Comparison of ENCODE assay signal across 26 cellular contexts in the genomic region with DNA sequence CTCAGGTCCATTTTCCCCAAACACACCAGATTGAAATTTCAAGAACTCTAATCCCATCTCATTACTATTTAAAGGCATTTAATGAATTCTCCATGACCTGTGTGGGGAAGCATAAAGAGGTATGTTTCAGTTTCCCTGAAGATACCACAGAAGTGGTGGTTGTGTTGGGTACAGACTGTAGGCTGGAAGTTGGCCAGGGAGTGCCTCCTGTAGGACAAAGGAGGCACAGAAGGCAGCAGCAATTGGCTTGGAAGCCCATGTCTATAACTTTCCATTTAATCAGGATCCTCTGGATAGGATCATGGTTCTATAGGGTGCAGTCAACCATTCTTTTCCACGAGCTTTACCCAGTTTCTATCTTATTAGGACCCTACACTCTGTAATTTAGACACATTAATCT. TPM values are rescaled to one million over a fixed set of nuclear protein-coding genes. Genes with fewer than 3 reads are reported as not detected.
DNase-seq lines count a peak whose midpoint lies in the region; ATAC-seq, FAIRE-seq and TF ChIP-seq lines count a peak whose summit lies in the region.
"Had no signal": no experiment of that assay in that cellular context is flagged by ENCODE, and none has a peak within 500 bp of the region (broad histone marks: within the 10 kb centered on the region; RNA-seq: fewer than 3 reads in every experiment).

No MANE protein-coding gene starts in this region.

- no peaks in the 10 kb centered on the region for H3K4me1 ChIP-seq in MM.1S (ENCODE audit: low read length)
- H3K4me1 ChIP-seq in H1 (replicated peaks in 1 of 4; ENCODE audit: control insufficient read depth in 3 of 4, insufficient read depth in 4 of 4, low read length in 3 of 4): no peaks in the 10 kb centered on the region
- peaks cover 5% of the 10 kb centered on the region for H3K4me1 ChIP-seq in neural progenitor cell
- H3K4me1 ChIP-seq in upper lobe of left lung: no peaks in the 10 kb centered on the region
- H3K4me1 ChIP-seq: spleen, suprapubic skin had no signal

- no peaks in the 10 kb centered on the region for H3K9me3 ChIP-seq in MM.1S (replicated peaks; ENCODE audit: insufficient read depth, low read length)
- no peaks in the 10 kb centered on the region for H3K9me3 ChIP-seq in H1 (ENCODE audit: insufficient read depth in 2 of 2, low read depth in 1 of 2, low read length in 1 of 2)
- no peaks in the 10 kb centered on the region for H3K9me3 ChIP-seq in neural progenitor cell (ENCODE audit: low read depth)
- H3K9me3 ChIP-seq in upper lobe of left lung: no peaks in the 10 kb centered on the region
- H3K9me3 ChIP-seq: MG63, suprapubic skin had no signal

- POLR2A ChIA-PET in H1 (lab: Charles Lee; ENCODE audit: partially characterized antibody): no interaction called here

- no peak overlapping the region for H4K5ac ChIP-seq in H1 (ENCODE audit: insufficient read length, low read depth, low read length)

- TF ChIP-seq CTCF in MM.1S (IDR thresholded peaks at IDR 0.05; ENCODE audit: low read length) (peak; percentile 40), H1 (IDR thresholded peaks at IDR 0.05; ENCODE audit: control extremely low read depth in 1 of 3, insufficient read depth in 1 of 3, low read depth in 1 of 3, low read length in 3 of 3) (peak; percentile 49 to 57 (median 53)), neural progenitor cell (IDR thresholded peaks at IDR 0.05) (peak; percentile 4), D721Med (IDR thresholded peaks at IDR 0.05; ENCODE audit: insufficient read depth, missing control alignments) (no peak), upper lobe of left lung (IDR thresholded peaks at IDR 0.05) (no peak)

- H3K27me3 Mint-ChIP-seq in neural progenitor cell (ENCODE audit: insufficient read depth, low read depth): peaks cover 2% of the 10 kb centered on the region
- H3K27me3 Mint-ChIP-seq: B cell; stimulated activated naive B cell treated with anti-CD40 and anti-IgM and Interleukin-4, amounts not matched to agents 10 μg/mL and 1 μg/mL and 100 μg/mL, for 72 hours had no signal

- no peaks in the 10 kb centered on the region for H3K9me3 Mint-ChIP-seq in neural progenitor cell
- H3K9me3 Mint-ChIP-seq: activated naive CD4-positive, alpha-beta T cell treated with anti-CD3 and anti-CD28 coated beads, Interleukin-2, amount 50 U/mL, for 72 hours; activated T-helper 1 cell treated with anti-CD3 and anti-CD28 coated beads, Interleukin-12 subunit alpha, Interleukin-12 subunit beta, Interleukin-2, Interleukin-4 antibody, amounts not matched to agents 30 ng/mL and 10 ng/mL and 1 ng/mL, durations not matched to agents 14 hours and 24 hours and 36 hours had no signal

- no peak overlapping the region for H2BK5ac ChIP-seq in H1 (ENCODE audit: low read depth, low read length)

- H3K9me2 ChIP-seq in MM.1S (replicated peaks; ENCODE audit: insufficient read depth, low read length): no peaks in the 10 kb centered on the region

- no peak overlapping the region for H4K91ac ChIP-seq in H1 (replicated peaks; ENCODE audit: insufficient read length, low read length)

- CTCF ChIA-PET in H1 (lab: Charles Lee; ENCODE audit: partially characterized antibody): interaction anchor here (0.7 to 1.6 kb wide), 9 partner anchors 11 to 123 kb away, joined by 3 to 5 read pairs (median 4); a partner anchor contains a TSS

- ATAC-seq in esophagus mucosa: no peak
- ATAC-seq in upper lobe of left lung (ENCODE audit: low FRiP score in 2 of 2): no peak
- ATAC-seq: activated naive CD4-positive, alpha-beta T cell treated with anti-CD3 and anti-CD28 coated beads, Interleukin-2, amount 50 U/mL, for 72 hours; naive thymus-derived CD4-positive, alpha-beta T cell; stimulated activated naive B cell treated with anti-CD40 and anti-IgM and Interleukin-4, amounts not matched to agents 10 μg/mL and 1 μg/mL and 100 μg/mL, for 72 hours had no signal

- TF ChIP-seq POLR2A in H1 (IDR thresholded peaks at IDR 0.05; ENCODE audit: control extremely low read depth in 1 of 2, low read depth in 2 of 2, low read length in 2 of 2) (no peak), upper lobe of left lung (IDR thresholded peaks at IDR 0.05) (no peak)

- no peak overlapping the region for H2BK20ac ChIP-seq in H1 (ENCODE audit: low read length)

- H3F3A ChIP-seq in MM.1S (ENCODE audit: insufficient read depth, low read length) (no peaks in the 10 kb centered on the region), neural progenitor cell (ENCODE audit: low read depth) (no peaks in the 10 kb centered on the region)

- H3K36me3 Mint-ChIP-seq in neural progenitor cell: no peaks in the 10 kb centered on the region
- H3K36me3 Mint-ChIP-seq: activated naive CD4-positive, alpha-beta T cell treated with anti-CD3 and anti-CD28 coated beads, Interleukin-2, amount 50 U/mL, for 72 hours; naive thymus-derived CD4-positive, alpha-beta T cell had no signal

- no peak overlapping the region for H3K4me3 Mint-ChIP-seq in neural progenitor cell
- H3K4me3 Mint-ChIP-seq: activated T-helper 1 cell treated with anti-CD3 and anti-CD28 coated beads, Interleukin-12 subunit alpha, Interleukin-12 subunit beta, Interleukin-2, Interleukin-4 antibody, amounts not matched to agents 30 ng/mL and 10 ng/mL and 1 ng/mL, durations not matched to agents 14 hours and 24 hours and 36 hours; B cell; naive thymus-derived CD4-positive, alpha-beta T cell; stimulated activated naive B cell treated with anti-CD40 and anti-IgM and Interleukin-4, amounts not matched to agents 10 μg/mL and 1 μg/mL and 100 μg/mL, for 72 hours had no signal

- no peak overlapping the region for H3K18ac ChIP-seq in H1 (ENCODE audit: extremely low read depth, low read length)

- H3K79me2 ChIP-seq in MM.1S (ENCODE audit: low read length): no peaks in the 10 kb centered on the region
- H3K79me2 ChIP-seq in H1 (ENCODE audit: control insufficient read depth in 1 of 2, insufficient read depth in 2 of 2, low read length in 2 of 2): no peaks in the 10 kb centered on the region
- no peaks in the 10 kb centered on the region for H3K79me2 ChIP-seq in neural progenitor cell (ENCODE audit: low read depth)

- H3K27me3 ChIP-seq in MM.1S (replicated peaks; ENCODE audit: insufficient read depth, low read length): no peaks in the 10 kb centered on the region
- H3K27me3 ChIP-seq in H1 (replicated peaks in 1 of 4; ENCODE audit: control insufficient read depth in 3 of 4, extremely low read depth in 1 of 4, insufficient read depth in 3 of 4, low read length in 3 of 4): no peaks in the 10 kb centered on the region
- no peaks in the 10 kb centered on the region for H3K27me3 ChIP-seq in neural progenitor cell
- H3K27me3 ChIP-seq in upper lobe of left lung: no peaks in the 10 kb centered on the region
- H3K27me3 ChIP-seq: cardiac muscle cell, MG63, spleen had no signal

- no peak overlapping the region for H4K8ac ChIP-seq in H1 (ENCODE audit: extremely low read depth, insufficient read depth, low read length)

- H3K27ac Mint-ChIP-seq in neural progenitor cell: no peak overlapping the region
- H3K27ac Mint-ChIP-seq: activated naive CD4-positive, alpha-beta T cell treated with anti-CD3 and anti-CD28 coated beads, Interleukin-2, amount 50 U/mL, for 72 hours; activated T-helper 1 cell treated with anti-CD3 and anti-CD28 coated beads, Interleukin-12 subunit alpha, Interleukin-12 subunit beta, Interleukin-2, Interleukin-4 antibody, amounts not matched to agents 30 ng/mL and 10 ng/mL and 1 ng/mL, durations not matched to agents 14 hours and 24 hours and 36 hours; B cell; naive thymus-derived CD4-positive, alpha-beta T cell; stimulated activated naive B cell treated with anti-CD40 and anti-IgM and Interleukin-4, amounts not matched to agents 10 μg/mL and 1 μg/mL and 100 μg/mL, for 72 hours had no signal

- no peak overlapping the region for H3K23ac ChIP-seq in H1 (ENCODE audit: insufficient read length)

- no peak overlapping the region for H2AK5ac ChIP-seq in H1 (ENCODE audit: low read depth, low read length)

- H2AFZ ChIP-seq in MM.1S (ENCODE audit: low read length) (no peak overlapping the region), H1 (ENCODE audit: low read length) (no peak overlapping the region), neural progenitor cell (replicated peaks) (no peak overlapping the region)

- peak; percentile 57 to 72 for TF ChIP-seq RAD21 in H1 (IDR thresholded peaks at IDR 0.05 in 1 of 2, conservative IDR thresholded peaks at IDR 0.05 in 1 of 2; ENCODE audit: low read depth in 2 of 2, low read length in 2 of 2)

- no peak overlapping the region for H3K4ac ChIP-seq in H1 (replicated peaks; ENCODE audit: insufficient read length, low read depth, low read length)

- no peak overlapping the region for H3K14ac ChIP-seq in H1 (ENCODE audit: insufficient read length)

- no peaks in the 10 kb centered on the region for H3K4me1 Mint-ChIP-seq in neural progenitor cell
- H3K4me1 Mint-ChIP-seq: B cell; naive thymus-derived CD4-positive, alpha-beta T cell had no signal

- no peak overlapping the region for H3K56ac ChIP-seq in H1 (replicated peaks; ENCODE audit: insufficient read length, low read depth, low read length)

- no peak overlapping the region for H2BK12ac ChIP-seq in H1 (ENCODE audit: low read depth, low read length)

- no peak overlapping the region for H3K27ac ChIP-seq in MM.1S (ENCODE audit: low read length)
- no peak overlapping the region for H3K27ac ChIP-seq in H1 (ENCODE audit: low read depth, low read length)
- no peak overlapping the region for H3K27ac ChIP-seq in neural progenitor cell
- no peak overlapping the region for H3K27ac ChIP-seq in upper lobe of left lung
- H3K27ac ChIP-seq: cardiac muscle cell, spleen, suprapubic skin, VCaP had no signal

- WGBS in H1 (ENCODE audit: extremely low coverage in 1 of 2, insufficient coverage in 1 of 2, insufficient read length in 1 of 2, insufficient replicate concordance in 2 of 2, low coverage in 1 of 2, low lambda C conversion rate in 2 of 2, missing lambda C conversion rate in 1 of 2), 2 experiments: 81% methylated on average over 1 of the region's 1 CpG; no CpG with 5 or more reads in 1 of the 2 experiments
- WGBS in upper lobe of left lung, 2 donors: 76 to 90% methylated on average over 1 of the region's 1 CpG

- FAIRE-seq in H1 (lab: Jason Lieb, UNC) (no peak), D721Med (lab: Jason Lieb, UNC) (no peak)
- FAIRE-seq: A204.1, endometrium had no signal

- DNase-seq in NCI-H82 (lab: John Stamatoyannopoulos, UW): peak; percentile 6
- no peak for DNase-seq in NCI-H82 treated with DMSO at 0.1 percent for 48 hours (lab: John Stamatoyannopoulos, UW; ENCODE audit: unreplicated experiment)
- DNase-seq in MM.1S: peak; percentile 17
- DNase-seq in H1 (ENCODE audit: low read depth in 1 of 2, low spot score in 2 of 2): no peak
- no peak for DNase-seq in neural progenitor cell (ENCODE audit: low spot score)
- no peak for DNase-seq in D721Med (ENCODE audit: insufficient read length, low spot score)
- no peak for DNase-seq in upper lobe of left lung
- DNase-seq: activated CD4-positive, alpha-beta T cell treated with anti-CD3 and anti-CD28 coated beads, Interleukin-2, amount 50 U/mL, for 1 hour; anterior cingulate cortex; KBM-7; MG63; naive thymus-derived CD4-positive, alpha-beta T cell; NCI-H1436; retina; stimulated activated CD4-positive, alpha-beta T cell treated with anti-CD3 and anti-CD28 coated beads, Interleukin-4, amount 100 ng/mL, for 1 hour; stimulated activated naive B cell treated with anti-CD40 and anti-IgM and Interleukin-4, amounts not matched to agents 10 μg/mL and 1 μg/mL and 100 μg/mL, for 72 hours had no signal

- H3K4me2 ChIP-seq in MM.1S (ENCODE audit: low read depth, low read length) (no peak overlapping the region), H1 (ENCODE audit: insufficient read depth in 1 of 2, low read depth in 2 of 2, low read length in 2 of 2) (no peak overlapping the region), neural progenitor cell (no peak overlapping the region)

- H4K20me1 ChIP-seq in MM.1S (ENCODE audit: insufficient read depth, low read length) (no peaks in the 10 kb centered on the region), H1 (replicated peaks in 1 of 2; ENCODE audit: control insufficient read depth in 1 of 2, insufficient read depth in 2 of 2, low read length in 2 of 2) (no peaks in the 10 kb centered on the region), neural progenitor cell (ENCODE audit: low read depth) (no peaks in the 10 kb centered on the region)

- no peak overlapping the region for H2BK120ac ChIP-seq in H1 (replicated peaks; ENCODE audit: low read depth, low read length)

- H2BK15ac ChIP-seq in H1 (ENCODE audit: low read length): no peak overlapping the region

- H3K9ac ChIP-seq in MM.1S (ENCODE audit: low read length) (no peak overlapping the region), H1 (replicated peaks in 1 of 4; ENCODE audit: extremely low read depth in 1 of 4, low read depth in 3 of 4, low read length in 3 of 4) (no peak overlapping the region), neural progenitor cell (no peak overlapping the region)

- H3K79me1 ChIP-seq in H1 (ENCODE audit: low read depth, low read length): no peaks in the 10 kb centered on the region

- no peaks in the 10 kb centered on the region for H3K36me3 ChIP-seq in MM.1S (replicated peaks; ENCODE audit: insufficient read depth, low read length)
- no peaks in the 10 kb centered on the region for H3K36me3 ChIP-seq in H1 (ENCODE audit: control insufficient read depth in 2 of 4, insufficient read depth in 4 of 4, low read length in 3 of 4)
- no peaks in the 10 kb centered on the region for H3K36me3 ChIP-seq in neural progenitor cell
- no peaks in the 10 kb centered on the region for H3K36me3 ChIP-seq in upper lobe of left lung
- H3K36me3 ChIP-seq: cardiac muscle cell, MG63, spleen, suprapubic skin had no signal

- H3K4me3 ChIP-seq in MM.1S (ENCODE audit: low read length) (no peak overlapping the region), H1 (ENCODE audit: extremely low read depth in 1 of 4, insufficient read depth in 2 of 4, low read depth in 3 of 4, low read length in 4 of 4) (no peak overlapping the region), neural progenitor cell (no peak overlapping the region), upper lobe of left lung (no peak overlapping the region)
- H3K4me3 ChIP-seq: cardiac muscle cell, MG63, spleen, suprapubic skin had no signal

- TF ChIP-seq EP300 in H1 (IDR thresholded peaks at IDR 0.05; ENCODE audit: borderline replicate concordance in 1 of 2, low read depth in 2 of 2, low read length in 2 of 2) (no peak), upper lobe of left lung (IDR thresholded peaks at IDR 0.05) (no peak)

- H3K23me2 ChIP-seq in H1 (ENCODE audit: low read depth, low read length): no peaks in the 10 kb centered on the region

RNA-seq across cellular contexts. Expression of a gene that starts 8.6 kb away (rescaled TPM):
- 29.7 and 31.7 TPM in 2 replicates for total RNA-seq in H1 (2021; fragmentation: NEBNext Ultra II Directional; extraction: Animal tissue kit (Norgen Biotek cat#: 25700))
- polyA plus RNA-seq in H1 (2011; rRNA removed): 12.6 and 20.6 TPM in 2 replicates
- 26.0 TPM for polyA plus RNA-seq in H1 (2011; cell fraction: cytosol; rRNA removed)
- 9.0 TPM for polyA plus RNA-seq in H1 (2011; cell fraction: nucleus; rRNA removed)
- 16.6 to 21.6 TPM (median 19.9 TPM) in 4 replicates for polyA plus RNA-seq in H1 (2012, experiment 1 of 2)
- 7.4 TPM for polyA plus RNA-seq in H1 (2012, experiment 2 of 2)
- polyA plus RNA-seq in H1 (2013, experiment 1 of 2): 27.3 TPM
- polyA plus RNA-seq in H1 (2013, experiment 2 of 2): 26.0 TPM
- polyA minus RNA-seq in H1 (2011; rRNA and poly(A)+ RNA removed): 7.0 and 7.2 TPM in 2 replicates
- polyA minus RNA-seq in H1 (2011; cell fraction: cytosol; rRNA and poly(A)+ RNA removed): 10.2 TPM
- polyA minus RNA-seq in H1 (2011; cell fraction: nucleus; rRNA and poly(A)+ RNA removed): 8.7 TPM
- total RNA-seq in neural progenitor cell (ENCODE audit: low replicate concordance): 43.8 and 60.7 TPM in 2 replicates
- total RNA-seq in esophagus mucosa: 12.2 TPM
- total RNA-seq in upper lobe of left lung: 10 to 100 TPM; 11.7 to 39.2 (median 21.1) TPM

Comparison
In these comparisons a context has a peak if more than half of its experiments do, and no peak if none do; other contexts are left out.
1. DNase-seq: peak in NCI-H82 (single experiment) and MM.1S (single experiment); none in NCI-H82 treated with DMSO at 0.1 percent for 48 hours (single experiment), H1 (0 of 2), neural progenitor cell (single experiment), D721Med (single experiment) and upper lobe of left lung (0 of 2).
2. CTCF ChIP-seq: peak in MM.1S (single experiment), H1 (3 of 3) and neural progenitor cell (single experiment); none in D721Med (single experiment) and upper lobe of left lung (0 of 6).